ENCODE assay signal across 24 cellular contexts in the genomic region with DNA sequence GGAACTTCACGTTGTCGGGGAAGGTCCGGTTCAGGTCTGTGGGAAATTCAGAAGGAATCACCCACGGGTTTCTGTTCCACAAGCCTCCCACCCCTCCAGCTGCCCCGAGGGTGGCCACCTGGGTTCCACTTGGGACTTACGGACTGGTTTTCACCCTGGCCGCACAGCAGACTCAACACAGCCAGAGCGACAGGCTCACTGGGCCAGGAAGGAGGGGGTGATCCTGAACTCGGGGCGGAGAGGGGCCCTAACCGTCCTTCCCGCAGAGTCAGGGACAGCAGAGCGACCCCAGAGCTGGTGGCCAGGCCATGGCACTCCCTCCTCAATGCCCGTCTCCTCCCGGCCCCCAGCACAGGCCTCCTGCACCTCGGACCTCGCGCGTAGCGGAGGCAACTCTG. TPM values are rescaled to one million over a fixed set of nuclear protein-coding genes. Genes with fewer than 3 reads are reported as not detected.
DNase-seq lines count a peak whose midpoint lies in the region; FAIRE-seq and TF ChIP-seq lines count a peak whose summit lies in the region.
"Had no signal": no experiment of that assay in that cellular context is flagged by ENCODE, and none has a peak within 500 bp of the region (broad histone marks: within the 10 kb centered on the region; RNA-seq: fewer than 3 reads in every experiment).

No MANE protein-coding gene starts in this region.

- intact Hi-C loops in spleen (cut with DNase I; ENCODE audit: low total_unique reads) = no loop called here

- H4K5ac ChIP-seq in H1 (ENCODE audit: insufficient read length, low read depth, low read length) = no peak overlapping the region

- no peak overlapping the region for H3K9ac ChIP-seq in H1 (replicated peaks in 1 of 4; ENCODE audit: extremely low read depth in 1 of 4, low read depth in 3 of 4, low read length in 3 of 4)
- H3K9ac ChIP-seq in neuronal stem cell (ENCODE audit: low read depth, low read length, poor library complexity) = peak overlapping the region; percentile 30
- H3K9ac ChIP-seq: BLaER1 treated with 17β-estradiol and CSF1 and Interleukin-3, amounts not matched to agents 10 nM and 100 nM had no signal

- no peak overlapping the region for H3K4me2 ChIP-seq in H1 (ENCODE audit: insufficient read depth in 1 of 2, low read depth in 2 of 2, low read length in 2 of 2)
- no peak overlapping the region for H3K4me2 ChIP-seq in neuronal stem cell (ENCODE audit: insufficient read depth, low read length, poor library complexity, severe bottlenecking)
- H3K4me2 ChIP-seq: A549; BLaER1 treated with 17β-estradiol and CSF1 and Interleukin-3, amounts not matched to agents 10 nM and 100 nM had no signal

- no peaks in the 10 kb centered on the region for H3K4me1 ChIP-seq in H1 (replicated peaks in 1 of 4; ENCODE audit: control insufficient read depth in 3 of 4, insufficient read depth in 4 of 4, low read length in 3 of 4)
- no peaks in the 10 kb centered on the region for H3K4me1 ChIP-seq in neuronal stem cell (ENCODE audit: control insufficient read depth in 2 of 2, insufficient read depth in 1 of 2, low read depth in 1 of 2, low read length in 2 of 2)
- peaks cover 0 to 11% (median 4%) of the 10 kb centered on the region in 6 donors for H3K4me1 ChIP-seq in spleen
- H3K4me1 ChIP-seq: A549, BE2C, Caco-2 had no signal

- FAIRE-seq in H1 (lab: Jason Lieb, UNC) = no peak
- FAIRE-seq: A549, G401.6, GM12892 had no signal

- H2BK120ac ChIP-seq in H1 (replicated peaks; ENCODE audit: low read depth, low read length) (no peak overlapping the region), neuronal stem cell (ENCODE audit: low read depth, low read length) (no peak overlapping the region)

- WGBS in H1 (ENCODE audit: extremely low coverage in 1 of 2, insufficient coverage in 1 of 2, insufficient read length in 1 of 2, insufficient replicate concordance in 2 of 2, low coverage in 1 of 2, low lambda C conversion rate in 2 of 2, missing lambda C conversion rate in 1 of 2), 2 experiments = 98% methylated on average over 20 of the region's 20 CpGs; no CpG with 5 or more reads in 1 of the 2 experiments
- WGBS in neuronal stem cell (ENCODE audit: extremely low coverage in 2 of 2, insufficient read length in 2 of 2, insufficient replicate concordance in 1 of 2), 2 donors = no CpG with 5 or more reads among the region's 20 CpGs
- 85 to 91% (median 88%) methylated on average over 9 to 20 of the region's 20 CpGs for WGBS in spleen, 5 donors

- CTCF ChIA-PET in H1 (lab: Charles Lee; ENCODE audit: partially characterized antibody) = interaction anchor here (0.6 to 3.7 kb wide), 4 partner anchors 41 to 154 kb away, joined by 3 to 37 read pairs (median 5); no protein-coding TSS in a partner anchor

- peaks cover 7 to 18% of the 10 kb centered on the region in 2 experiments; a peak in 2 of 4 replicates for H3K9me3 ChIP-seq in H1 (ENCODE audit: insufficient read depth in 2 of 2, low read depth in 1 of 2, low read length in 1 of 2)
- H3K9me3 ChIP-seq in neuronal stem cell (replicated peaks in 1 of 2; ENCODE audit: control insufficient read depth in 2 of 2, insufficient read depth in 1 of 2, low read depth in 1 of 2, low read length in 2 of 2) = peaks cover 5 to 6% of the 10 kb centered on the region in 2 donors
- peaks cover 0 to 11% (median 0%) of the 10 kb centered on the region in 8 donors for H3K9me3 ChIP-seq in spleen
- H3K9me3 ChIP-seq: BE2C, Caco-2 had no signal

- peaks cover 0 to 2% of the 10 kb centered on the region in 2 experiments; a peak in 1 of 4 replicates for H3K79me2 ChIP-seq in H1 (ENCODE audit: control insufficient read depth in 1 of 2, insufficient read depth in 2 of 2, low read length in 2 of 2)

- no peak overlapping the region for H2AK5ac ChIP-seq in H1 (ENCODE audit: low read depth, low read length)
- H2AK5ac ChIP-seq in neuronal stem cell (ENCODE audit: low read depth, low read length) = no peak overlapping the region

- H3K56ac ChIP-seq in H1 (replicated peaks; ENCODE audit: insufficient read length, low read depth, low read length) = no peak overlapping the region

- peaks cover 36 to 62% (median 48%) of the 10 kb centered on the region in 4 experiments for H3K36me3 ChIP-seq in H1 (ENCODE audit: control insufficient read depth in 2 of 4, insufficient read depth in 4 of 4, low read length in 3 of 4)
- peaks cover 18 to 37% of the 10 kb centered on the region in 2 donors for H3K36me3 ChIP-seq in neuronal stem cell (replicated peaks in 1 of 2; ENCODE audit: control insufficient read depth in 2 of 2, insufficient read depth in 2 of 2, low read length in 2 of 2)
- H3K36me3 ChIP-seq in spleen = peaks cover 0 to 17% (median 0%) of the 10 kb centered on the region in 6 donors
- H3K36me3 ChIP-seq: BE2C; BLaER1 treated with 17β-estradiol and CSF1 and Interleukin-3, amounts not matched to agents 10 nM and 100 nM had no signal

- no peak for TF ChIP-seq POLR2A in H1 (IDR thresholded peaks at IDR 0.05; ENCODE audit: control extremely low read depth in 1 of 2, low read depth in 2 of 2, low read length in 2 of 2)
- TF ChIP-seq POLR2A in spleen (IDR thresholded peaks at IDR 0.05) = no peak

- H3K27me3 ChIP-seq in H1 (replicated peaks in 1 of 4; ENCODE audit: control insufficient read depth in 3 of 4, extremely low read depth in 1 of 4, insufficient read depth in 3 of 4, low read length in 3 of 4) (no peaks in the 10 kb centered on the region), neuronal stem cell (ENCODE audit: control insufficient read depth in 3 of 3, insufficient read depth in 3 of 3, low read depth in 1 of 3, low read length in 3 of 3) (no peaks in the 10 kb centered on the region), spleen (replicated peaks in 1 of 7) (peaks cover 0 to 9% (median 0%) of the 10 kb centered on the region in 7 donors)
- H3K27me3 ChIP-seq: BLaER1 treated with 17β-estradiol and CSF1 and Interleukin-3, amounts not matched to agents 10 nM and 100 nM had no signal

- H3K27ac ChIP-seq in C4-2B = peak overlapping the region; percentile 58
- no peak overlapping the region for H3K27ac ChIP-seq in H1 (ENCODE audit: low read depth, low read length)
- no peak overlapping the region for H3K27ac ChIP-seq in neuronal stem cell (replicated peaks; ENCODE audit: low read length)
- H3K27ac ChIP-seq in spleen = peak overlapping the region in 5 of 8 donors; percentile 25 to 64 (median 52)
- H3K27ac ChIP-seq: A549; BLaER1 treated with 17β-estradiol and CSF1 and Interleukin-3, amounts not matched to agents 10 nM and 100 nM had no signal

- H2BK15ac ChIP-seq in H1 (ENCODE audit: low read length) (no peak overlapping the region), neuronal stem cell (ENCODE audit: low read length) (no peak overlapping the region)

- TF ChIP-seq CTCF in C4-2B (conservative IDR thresholded peaks at IDR 0.05) (no peak), H1 (IDR thresholded peaks at IDR 0.05; ENCODE audit: control extremely low read depth in 1 of 3, insufficient read depth in 1 of 3, low read depth in 1 of 3, low read length in 3 of 3) (no peak), spleen (IDR thresholded peaks at IDR 0.05 in 8 of 11, conservative IDR thresholded peaks at IDR 0.05 in 3 of 11) (no peak)

- H4K8ac ChIP-seq in H1 (ENCODE audit: extremely low read depth, insufficient read depth, low read length) (peak overlapping the region; percentile 65), neuronal stem cell (ENCODE audit: low read depth, low read length) (no peak overlapping the region)

- DNase-seq in H1 (ENCODE audit: low read depth in 1 of 2, low spot score in 2 of 2) (no peak), neuronal stem cell (ENCODE audit: low spot score) (no peak), spleen (peak; percentile 71), HUDEP-2 (lab: John Stamatoyannopoulos, UW; ENCODE audit: unreplicated experiment in 76 of 76) (no peak), LoVo (ENCODE audit: low spot score) (no peak), NCI-H748 treated with DMSO at 0.1 percent for 48 hours (lab: John Stamatoyannopoulos, UW) (no peak), NCI-H345 (lab: John Stamatoyannopoulos, UW) (no peak)
- DNase-seq: 8988T; ACHN; AML-193; BE2C; Caco-2; CD4-positive, CD25-positive, alpha-beta regulatory T cell; CD8-positive, alpha-beta T cell; DMS153; DND-41; GOT3; H7; HCEC 1CT had no signal

- TF ChIP-seq RAD21 in H1 (IDR thresholded peaks at IDR 0.05 in 1 of 2, conservative IDR thresholded peaks at IDR 0.05 in 1 of 2; ENCODE audit: low read depth in 2 of 2, low read length in 2 of 2) = no peak

- H3K23ac ChIP-seq in H1 (ENCODE audit: insufficient read length) (no peak overlapping the region), neuronal stem cell (ENCODE audit: low read depth, low read length, poor library complexity) (no peak overlapping the region)

- peaks cover 1 to 7% of the 10 kb centered on the region in 2 experiments for H4K20me1 ChIP-seq in H1 (replicated peaks in 1 of 2; ENCODE audit: control insufficient read depth in 1 of 2, insufficient read depth in 2 of 2, low read length in 2 of 2)
- H4K20me1 ChIP-seq: BLaER1 treated with 17β-estradiol and CSF1 and Interleukin-3, amounts not matched to agents 10 nM and 100 nM had no signal

- H2BK12ac ChIP-seq in H1 (ENCODE audit: low read depth, low read length) (no peak overlapping the region), neuronal stem cell (ENCODE audit: low read length) (no peak overlapping the region)

- no peak overlapping the region for H4K91ac ChIP-seq in H1 (replicated peaks; ENCODE audit: insufficient read length, low read length)
- no peak overlapping the region for H4K91ac ChIP-seq in neuronal stem cell (ENCODE audit: low read depth, low read length, poor library complexity)

- H2AFZ ChIP-seq in H1 (ENCODE audit: low read length) = no peak overlapping the region
- H2AFZ ChIP-seq in neuronal stem cell (ENCODE audit: low read length) = no peak overlapping the region

- no peak overlapping the region for H2BK20ac ChIP-seq in H1 (ENCODE audit: low read length)

- no peak overlapping the region for H2BK5ac ChIP-seq in H1 (ENCODE audit: low read depth, low read length)
- no peak overlapping the region for H2BK5ac ChIP-seq in neuronal stem cell (ENCODE audit: low read length)

- H3K79me1 ChIP-seq in H1 (ENCODE audit: low read depth, low read length) = 0 out of 2 replicates have a peak, but pooled peaks cover 9% of the 10 kb centered on the region
- peaks cover 6% of the 10 kb centered on the region for H3K79me1 ChIP-seq in neuronal stem cell (ENCODE audit: low read depth, low read length)

- POLR2A ChIA-PET in H1 (lab: Charles Lee; ENCODE audit: partially characterized antibody) = interaction anchor here (0.7 to 6.6 kb wide), 9 partner anchors 9 to 52 kb away, joined by 3 to 78 read pairs (median 6); a partner anchor contains a TSS

- TF ChIP-seq EP300 in H1 (IDR thresholded peaks at IDR 0.05; ENCODE audit: borderline replicate concordance in 1 of 2, low read depth in 2 of 2, low read length in 2 of 2) = no peak

- H3K4me3 ChIP-seq in H1 (ENCODE audit: extremely low read depth in 1 of 4, insufficient read depth in 2 of 4, low read depth in 3 of 4, low read length in 4 of 4) (no peak overlapping the region), neuronal stem cell (ENCODE audit: low read length in 2 of 2) (no peak overlapping the region), spleen (peak overlapping the region in 1 of 8 donors; percentile 56)
- H3K4me3 ChIP-seq: A549; BLaER1 treated with 17β-estradiol and CSF1 and Interleukin-3, amounts not matched to agents 10 nM and 100 nM had no signal

- H3K18ac ChIP-seq in H1 (ENCODE audit: extremely low read depth, low read length) (no peak overlapping the region), neuronal stem cell (ENCODE audit: low read length) (no peak overlapping the region)

- H3K23me2 ChIP-seq in H1 (ENCODE audit: low read depth, low read length) = no peaks in the 10 kb centered on the region

- H3K14ac ChIP-seq in H1 (ENCODE audit: insufficient read length) (no peak overlapping the region), neuronal stem cell (ENCODE audit: low read length) (no peak overlapping the region)

- H3K4ac ChIP-seq in H1 (replicated peaks; ENCODE audit: insufficient read length, low read depth, low read length) (no peak overlapping the region), neuronal stem cell (ENCODE audit: low read length) (no peak overlapping the region)

RNA-seq across cellular contexts. Expression of a gene that starts 13.0 kb away (rescaled TPM):
- 52.0 and 54.3 TPM in 2 replicates for total RNA-seq in H1 (2021; fragmentation: NEBNext Ultra II Directional; extraction: Animal tissue kit (Norgen Biotek cat#: 25700))
- polyA plus RNA-seq in H1 (2011; rRNA removed) = 34.7 and 47.5 TPM in 2 replicates
- 42.5 TPM for polyA plus RNA-seq in H1 (2011; cell fraction: cytosol; rRNA removed)
- polyA plus RNA-seq in H1 (2011; cell fraction: nucleus; rRNA removed) = 44.3 TPM
- polyA plus RNA-seq in H1 (2012, experiment 1 of 2) = 42.4 to 45.7 TPM (median 42.7 TPM) in 4 replicates
- polyA plus RNA-seq in H1 (2012, experiment 2 of 2) = 43.5 TPM
- 29.8 TPM for polyA plus RNA-seq in H1 (2013, experiment 1 of 2)
- 25.9 TPM for polyA plus RNA-seq in H1 (2013, experiment 2 of 2)
- 15.8 and 16.3 TPM in 2 replicates for polyA minus RNA-seq in H1 (2011; rRNA and poly(A)+ RNA removed)
- polyA minus RNA-seq in H1 (2011; cell fraction: cytosol; rRNA and poly(A)+ RNA removed) = 33.6 TPM
- 39.4 TPM for polyA minus RNA-seq in H1 (2011; cell fraction: nucleus; rRNA and poly(A)+ RNA removed)
- 10.2 TPM for polyA plus RNA-seq in neuronal stem cell (2013, experiment 1 of 2)
- 10.0 TPM for polyA plus RNA-seq in neuronal stem cell (2013, experiment 2 of 2)
- total RNA-seq in spleen = 10 to 100 TPM in 1 of 7 donors, 1 to 10 TPM in 6; 4.0 to 10.5 (median 6.1) TPM
- polyA plus RNA-seq in spleen = 1 to 10 TPM; 2.0 to 5.5 (median 2.3) TPM
- total RNA-seq: CD4-positive, CD25-positive, alpha-beta regulatory T cell; CD8-positive, alpha-beta T cell had no signal

RNA-seq across cellular contexts. Expression of a gene that starts 53.9 kb away (rescaled TPM):
- 140 and 146 TPM in 2 replicates for total RNA-seq in H1 (2021; fragmentation: NEBNext Ultra II Directional; extraction: Animal tissue kit (Norgen Biotek cat#: 25700))
- polyA plus RNA-seq in H1 (2011; rRNA removed) (97.6 and 99.5 TPM in 2 replicates), spleen (10 to 100 TPM; 27.0 to 64.5 (median 41.7) TPM)
- 73.9 TPM for polyA plus RNA-seq in H1 (2011; cell fraction: cytosol; rRNA removed)
- 105 TPM for polyA plus RNA-seq in H1 (2011; cell fraction: nucleus; rRNA removed)
- 153 to 170 TPM (median 160 TPM) in 4 replicates for polyA plus RNA-seq in H1 (2012, experiment 1 of 2)
- polyA plus RNA-seq in H1 (2012, experiment 2 of 2) = 111 TPM
- polyA plus RNA-seq in H1 (2013, experiment 1 of 2) = 196 TPM
- polyA plus RNA-seq in H1 (2013, experiment 2 of 2) = 198 TPM
- 68.6 and 75.6 TPM in 2 replicates for polyA minus RNA-seq in H1 (2011; rRNA and poly(A)+ RNA removed)
- polyA minus RNA-seq in H1 (2011; cell fraction: cytosol; rRNA and poly(A)+ RNA removed) = 80.5 TPM
- 36.3 TPM for polyA minus RNA-seq in H1 (2011; cell fraction: nucleus; rRNA and poly(A)+ RNA removed)
- polyA plus RNA-seq in neuronal stem cell (2013, experiment 1 of 2) = 43.5 TPM
- 44.0 TPM for polyA plus RNA-seq in neuronal stem cell (2013, experiment 2 of 2)
- total RNA-seq in spleen = 100 to 1,000 TPM; 114 to 210 (median 154) TPM

Comparison
In these comparisons a context has a peak if more than half of its experiments do, and no peak if none do; other contexts are left out.
1. H3K27ac ChIP-seq: peak in C4-2B (single experiment) and spleen (5 of 8); none in H1 (single experiment) and neuronal stem cell (single experiment).